16 cellular contexts compared by ENCODE assay signal in the genomic region with DNA sequence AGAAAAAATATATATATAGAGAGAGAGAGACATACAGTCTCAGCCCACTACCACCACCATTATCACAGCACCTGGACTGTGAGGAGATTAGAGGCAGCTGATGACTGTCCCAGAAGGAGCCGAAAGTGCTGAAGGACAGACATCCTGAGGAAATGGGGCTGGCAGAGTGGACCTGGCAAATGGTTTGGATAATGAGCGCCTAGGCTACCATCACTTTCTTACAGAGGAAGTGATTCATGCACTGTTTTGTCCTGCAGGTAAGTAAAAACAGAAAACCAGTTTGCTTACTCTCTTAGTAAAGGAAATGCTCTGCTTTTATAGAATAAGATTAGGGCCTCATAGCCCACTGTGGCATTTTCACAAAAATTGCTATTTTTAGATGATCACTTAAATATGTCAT. TPM values are rescaled to one million over a fixed set of nuclear protein-coding genes. Genes with fewer than 3 reads are reported as not detected.
A peak's percentile ranks its signal among the peaks of the same experiment; 100 is the strongest.
DNase-seq lines count a peak whose midpoint lies in the region; ATAC-seq and TF ChIP-seq lines count a peak whose summit lies in the region.
"Had no signal": no experiment of that assay in that cellular context is flagged by ENCODE, and none has a peak within 500 bp of the region (broad histone marks: within the 10 kb centered on the region; RNA-seq: fewer than 3 reads in every experiment).

No MANE protein-coding gene starts in this region.

- H3K56ac ChIP-seq in mesendoderm (ENCODE audit: low read length): no peak overlapping the region

- no peak overlapping the region for H2AK5ac ChIP-seq in mesendoderm (ENCODE audit: low read length)

- DNase-seq in HPDE6-E6E7 (ENCODE audit: extremely low spot score) (peak; percentile 34), RWPE2 (ENCODE audit: low spot score) (no peak), epithelial cell of prostate (ENCODE audit: low read depth, low spot score) (peak; percentile 26), mesendoderm (peak; percentile 42), thyroid gland (no peak), NCI-H446 (lab: John Stamatoyannopoulos, UW) (no peak), amniotic stem cell (lab: John Stamatoyannopoulos, UW) (no peak)
- no peak for DNase-seq in activated effector memory CD4-positive, alpha-beta T cell treated with anti-CD3 and anti-CD28 coated beads, Interleukin-2, amount 50 U/mL, for 16 hours
- DNase-seq: C1 segment of cervical spinal cord, Kasumi-1, NCI-H187, NCI-H2171, NCI-H774, Right ventricle myocardium superior had no signal

- H3K9ac ChIP-seq in mesendoderm (ENCODE audit: low read length): no peak overlapping the region

- no peak overlapping the region for H3K4ac ChIP-seq in mesendoderm (ENCODE audit: low read depth, low read length)

- H3K4me2 ChIP-seq in mesendoderm (ENCODE audit: low read length): no peak overlapping the region

- H3K4me1 ChIP-seq in RWPE2 (ENCODE audit: insufficient read depth, poor library complexity, severe bottlenecking) (peaks cover 9% of the 10 kb centered on the region), mesendoderm (ENCODE audit: control insufficient read depth, low read depth, low read length) (no peaks in the 10 kb centered on the region), thyroid gland (no peaks in the 10 kb centered on the region)

- H3K18ac ChIP-seq in mesendoderm (ENCODE audit: low read length): no peak overlapping the region

- TF ChIP-seq POLR2A in thyroid gland (IDR thresholded peaks at IDR 0.05): no peak

- H3K23ac ChIP-seq in mesendoderm (ENCODE audit: low read length): no peak overlapping the region

- intact Hi-C loops in thyroid gland (cut with DNase I): no loop called here

- H3K36me3 ChIP-seq in RWPE2 (ENCODE audit: low read depth) (no peaks in the 10 kb centered on the region), mesendoderm (ENCODE audit: control insufficient read depth, insufficient read depth, low read length) (no peaks in the 10 kb centered on the region), thyroid gland (no peaks in the 10 kb centered on the region)

- H3K27me3 ChIP-seq in RWPE2 (ENCODE audit: insufficient read depth, poor library complexity, severe bottlenecking) (no peaks in the 10 kb centered on the region), mesendoderm (ENCODE audit: insufficient read depth, low read length, poor library complexity) (no peaks in the 10 kb centered on the region), thyroid gland (no peaks in the 10 kb centered on the region)

- WGBS in mesendoderm (ENCODE audit: extremely low coverage, insufficient coverage, low lambda C conversion rate): no CpG with 5 or more reads among the region's 2 CpGs
- WGBS in thyroid gland, 2 donors: 67 to 83% methylated on average over 2 of the region's 2 CpGs

- H4K8ac ChIP-seq in mesendoderm (ENCODE audit: low read depth, low read length): no peak overlapping the region

- no peak overlapping the region for H2BK5ac ChIP-seq in mesendoderm (ENCODE audit: low read length)

- H2BK15ac ChIP-seq in mesendoderm (replicated peaks; ENCODE audit: low read depth): no peak overlapping the region

- no peak overlapping the region for H3K4me3 ChIP-seq in RWPE2 (ENCODE audit: severe bottlenecking)
- H3K4me3 ChIP-seq in mesendoderm (ENCODE audit: low read length): no peak overlapping the region
- no peak overlapping the region for H3K4me3 ChIP-seq in thyroid gland (replicated peaks in 1 of 3)
- H3K4me3 ChIP-seq: SK-N-MC had no signal

- no peaks in the 10 kb centered on the region for H3K79me2 ChIP-seq in mesendoderm (ENCODE audit: control insufficient read depth, insufficient read depth, low read length)

- H3K27ac ChIP-seq in RWPE2 (ENCODE audit: poor library complexity, severe bottlenecking): peak overlapping the region; percentile 72
- H3K27ac ChIP-seq in epithelial cell of prostate: peak overlapping the region; percentile 46
- H3K27ac ChIP-seq in mesendoderm (ENCODE audit: low read depth, low read length): no peak overlapping the region
- no peak overlapping the region for H3K27ac ChIP-seq in thyroid gland
- H3K27ac ChIP-seq: SK-N-MC had no signal

- H4K5ac ChIP-seq in mesendoderm (ENCODE audit: low read length): no peak overlapping the region

- H3K9me3 ChIP-seq in RWPE2 (ENCODE audit: severe bottlenecking): no peaks in the 10 kb centered on the region
- no peaks in the 10 kb centered on the region for H3K9me3 ChIP-seq in thyroid gland

- peak; percentile 89 for ATAC-seq in RWPE2 (ENCODE audit: low read depth)
- ATAC-seq: Panc1 had no signal

- TF ChIP-seq CTCF in RWPE2 (IDR thresholded peaks at IDR 0.05; ENCODE audit: poor library complexity, severe bottlenecking) (no peak), thyroid gland (IDR thresholded peaks at IDR 0.05) (no peak)

- no peak overlapping the region for H2BK120ac ChIP-seq in mesendoderm (ENCODE audit: low read depth, low read length)

- H3K79me1 ChIP-seq in mesendoderm (ENCODE audit: low read length): no peaks in the 10 kb centered on the region

RNA-seq across cellular contexts. Expression of a gene that starts 28.6 kb away (rescaled TPM):
- 40.7 TPM for polyA plus RNA-seq in mesendoderm (2013, experiment 1 of 2)
- 41.7 TPM for polyA plus RNA-seq in mesendoderm (2013, experiment 2 of 2)
- 10 to 100 TPM; 49.7 to 93.7 (median 56.8) TPM for total RNA-seq in thyroid gland

Comparison
In these comparisons a context has a peak if more than half of its experiments do, and no peak if none do; other contexts are left out.
1. DNase-seq: peak in HPDE6-E6E7 (single experiment), epithelial cell of prostate (single experiment) and mesendoderm (single experiment); none in RWPE2 (single experiment), thyroid gland (0 of 2), NCI-H446 (0 of 2), amniotic stem cell (single experiment) and activated effector memory CD4-positive, alpha-beta T cell treated with anti-CD3 and anti-CD28 coated beads, Interleukin-2, amount 50 U/mL, for 16 hours (single experiment).
2. H3K27ac ChIP-seq: peak in RWPE2 (single experiment) and epithelial cell of prostate (single experiment); none in mesendoderm (single experiment) and thyroid gland (0 of 3).